In the genomic region with DNA sequence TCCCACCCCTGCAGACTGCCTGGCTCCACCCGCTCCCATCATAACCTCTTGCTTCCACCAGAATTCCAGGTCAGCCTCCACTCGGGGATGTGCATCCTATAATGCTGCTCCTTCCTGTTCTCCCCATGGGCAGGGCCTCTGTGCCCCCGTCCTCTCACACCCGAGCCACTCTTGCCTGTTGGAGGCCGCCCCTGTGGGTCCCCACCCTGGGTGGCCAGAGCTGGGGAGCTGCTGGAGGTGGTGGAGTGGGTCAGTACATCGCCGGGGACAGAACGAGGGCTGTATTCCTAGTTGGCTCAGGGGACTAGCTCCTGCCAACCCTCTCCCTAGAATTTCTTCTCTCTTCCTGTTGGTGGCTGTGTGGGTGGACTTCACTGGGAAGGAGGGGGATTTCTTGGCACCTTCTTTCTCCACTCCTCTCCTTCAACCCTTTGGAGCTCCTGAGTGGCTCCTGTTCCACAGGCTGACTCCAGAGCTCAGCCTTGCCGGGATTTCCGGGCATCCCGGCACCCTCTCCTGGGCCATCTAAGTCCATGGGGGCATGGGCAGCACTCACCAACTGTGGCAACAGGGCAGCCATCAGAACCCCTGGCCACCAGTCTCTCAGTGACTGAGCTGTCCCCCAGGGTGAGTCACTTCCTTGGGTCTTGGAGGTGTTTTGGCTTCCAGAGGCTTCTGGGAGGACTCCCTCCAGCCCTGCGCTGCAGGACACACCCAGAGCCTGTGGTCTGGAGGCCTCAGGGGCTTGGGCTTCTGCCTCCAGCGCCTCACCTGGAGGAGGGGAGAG, we compare ENCODE assay signal across 14 cellular contexts.
DNase-seq lines count a peak whose midpoint lies in the region; ATAC-seq and TF ChIP-seq lines count a peak whose summit lies in the region.
"Had no signal": no experiment of that assay in that cellular context is flagged by ENCODE, and none has a peak within 500 bp of the region (broad histone marks: within the 10 kb centered on the region; RNA-seq: fewer than 3 reads in every experiment).

No MANE protein-coding gene starts in this region.

- H2AFZ ChIP-seq in HCT116 (ENCODE audit: low read depth, low read length, poor library complexity, severe bottlenecking) = no peak overlapping the region
- H2AFZ ChIP-seq in osteoblast (ENCODE audit: low read length) = no peak overlapping the region

- POLR2A ChIA-PET in HCT116 (lab: Charles Lee) = interaction anchor here (0.5 to 1.2 kb wide), 3 partner anchors 40 to 309 kb away, joined by 3 to 4 read pairs (median 3); no protein-coding TSS in a partner anchor

- H3K4me1 ChIP-seq in HCT116 (ENCODE audit: control insufficient read depth in 1 of 2, insufficient read depth in 2 of 2, low read length in 2 of 2) (peaks cover 23 to 38% of the 10 kb centered on the region in 2 experiments), osteoblast (ENCODE audit: insufficient read depth, low read length) (peaks cover 24% of the 10 kb centered on the region)

- H3K4me2 ChIP-seq in HCT116 (ENCODE audit: low read length) (peak overlapping the region; percentile 72), osteoblast (ENCODE audit: insufficient read depth, low read length) (no peak overlapping the region)

- DNase-seq in AG08396 (ENCODE audit: low spot score) (peak; percentile 44), HCT116 (ENCODE audit: low read depth, low spot score) (peak; percentile 54), caudate nucleus (lab: John Stamatoyannopoulos, UW) (peak in 1 of 61 donors; percentile 29), osteoblast (ENCODE audit: insufficient read length, low spot score, missing footprints) (peak; percentile 91), NCI-H524 treated with DMSO at 0.1 percent for 48 hours (lab: John Stamatoyannopoulos, UW) (no peak), GF-D8 (lab: John Stamatoyannopoulos, UW) (no peak), NCI-H748 treated with DMSO at 0.1 percent for 48 hours (lab: John Stamatoyannopoulos, UW) (no peak)
- no peak for DNase-seq in stimulated activated naive CD4-positive, alpha-beta T cell treated with Interleukin-2 at 50 U/mL for 16 hours (lab: John Stamatoyannopoulos, UW)
- DNase-seq: activated T-cell treated with anti-CD3 and anti-CD28 coated beads, Interleukin-2, amount 50 U/mL, for 1 hour; glutamatergic neuron; left ventricle myocardium superior; NCI-H1092 treated with DMSO at 0.1 percent for 48 hours; T-helper 2 cell had no signal

- H3K4me3 ChIP-seq in HCT116 (replicated peaks in 1 of 2; ENCODE audit: low read depth in 1 of 2, low read length in 2 of 2) (peak overlapping the region in 1 of 2 experiments; percentile 34; a peak in 2 of 4 replicates), osteoblast (ENCODE audit: insufficient read depth, low read length) (no peak overlapping the region)

- H3K36me3 ChIP-seq in HCT116 (ENCODE audit: control insufficient read depth in 1 of 2, insufficient read depth in 2 of 2, low read length in 2 of 2) (no peaks in the 10 kb centered on the region), osteoblast (ENCODE audit: insufficient read depth, low read length) (peaks cover 65% of the 10 kb centered on the region)

- H3K79me2 ChIP-seq in HCT116 (ENCODE audit: insufficient read depth, low read length) (no peaks in the 10 kb centered on the region), osteoblast (ENCODE audit: insufficient read depth, low read length) (no peaks in the 10 kb centered on the region)

- no peak for TF ChIP-seq POLR2A in HCT116 (IDR thresholded peaks at IDR 0.05; ENCODE audit: borderline replicate concordance, extremely low read depth, insufficient read depth, insufficient read length)

- peak; percentile 36; the same call in 1 of the 2 replicates for TF ChIP-seq RAD21 in HCT116 (IDR thresholded peaks at IDR 0.05; ENCODE audit: low read depth)

- intact Hi-C loops in HCT116 (cut with micrococcal nuclease) = no loop called here

- RAD21 ChIA-PET in HCT116 (lab: Charles Lee; ENCODE audit: low non-redundant PET in 1 of 2, low total read pairs in 2 of 2, uncharacterized antibody in 2 of 2, unreplicated experiment in 2 of 2) = interaction anchor here in 1 of 2 experiments (1.0 kb wide), 1 partner anchor 319 kb away, joined by 3 read pairs; no protein-coding TSS in a partner anchor

- ATAC-seq in HCT116 = peak; percentile 85
- ATAC-seq: left ventricle myocardium superior had no signal

- peak overlapping the region; percentile 38 for H3K9ac ChIP-seq in HCT116 (ENCODE audit: low read length)

- no TSS peak for BruUV-seq in HCT116 (replicated peaks; lab: Mats Ljungman, UMichigan)

- H3K27me3 ChIP-seq in HCT116 (ENCODE audit: insufficient read depth, low read length) (no peaks in the 10 kb centered on the region), osteoblast (ENCODE audit: insufficient read depth, low read length) (no peaks in the 10 kb centered on the region)

- no peaks in the 10 kb centered on the region for H3K9me2 ChIP-seq in HCT116 (ENCODE audit: insufficient read depth)

- TF ChIP-seq CTCF in HCT116 (IDR thresholded peaks at IDR 0.05 in 2 of 3, conservative IDR thresholded peaks at IDR 0.05 in 1 of 3; ENCODE audit: borderline replicate concordance in 1 of 3, insufficient read depth in 1 of 3, low read depth in 2 of 3, low read length in 2 of 3) (no peak), osteoblast (IDR thresholded peaks at IDR 0.05; ENCODE audit: extremely low read depth, low read depth, low read length) (no peak)

- CTCF ChIA-PET in HCT116 (lab: Charles Lee) = interaction anchor here (1.2 to 1.4 kb wide), 2 partner anchors 34 to 320 kb away, joined by 3 to 6 read pairs; no protein-coding TSS in a partner anchor

- H3K27ac ChIP-seq in HCT116 (ENCODE audit: low read depth, low read length) = peak overlapping the region; percentile 28; the same call in 1 of the 2 replicates
- H3K27ac ChIP-seq in caudate nucleus (ENCODE audit: low read depth, low read length) = peak overlapping the region; percentile 97
- peak overlapping the region; percentile 47 for H3K27ac ChIP-seq in osteoblast (ENCODE audit: low read depth, low read length)
- H3K27ac ChIP-seq: HL-60 had no signal

- H4K20me1 ChIP-seq in HCT116 (ENCODE audit: insufficient read depth) = no peaks in the 10 kb centered on the region
- H4K20me1 ChIP-seq in osteoblast (ENCODE audit: insufficient read depth, low read length) = peaks cover 7% of the 10 kb centered on the region

- no peaks in the 10 kb centered on the region for H3K9me3 ChIP-seq in HCT116 (ENCODE audit: control insufficient read depth in 1 of 2, insufficient read depth in 1 of 2, low read depth in 1 of 2, low read length in 2 of 2)
- no peaks in the 10 kb centered on the region for H3K9me3 ChIP-seq in osteoblast (ENCODE audit: low read depth, low read length)

TF ChIP-seq in HCT116, 20 proteins besides CTCF, POLR2A, EP300 and RAD21:
- TF ChIP-seq YY1 (IDR thresholded peaks at IDR 0.05; ENCODE audit: extremely low read depth, insufficient replicate concordance, low read depth, low read length) = peak; percentile 44
- TF ChIP-seq JUND (IDR thresholded peaks at IDR 0.05) = peak; percentile 71
- TF ChIP-seq, protein P1, sequence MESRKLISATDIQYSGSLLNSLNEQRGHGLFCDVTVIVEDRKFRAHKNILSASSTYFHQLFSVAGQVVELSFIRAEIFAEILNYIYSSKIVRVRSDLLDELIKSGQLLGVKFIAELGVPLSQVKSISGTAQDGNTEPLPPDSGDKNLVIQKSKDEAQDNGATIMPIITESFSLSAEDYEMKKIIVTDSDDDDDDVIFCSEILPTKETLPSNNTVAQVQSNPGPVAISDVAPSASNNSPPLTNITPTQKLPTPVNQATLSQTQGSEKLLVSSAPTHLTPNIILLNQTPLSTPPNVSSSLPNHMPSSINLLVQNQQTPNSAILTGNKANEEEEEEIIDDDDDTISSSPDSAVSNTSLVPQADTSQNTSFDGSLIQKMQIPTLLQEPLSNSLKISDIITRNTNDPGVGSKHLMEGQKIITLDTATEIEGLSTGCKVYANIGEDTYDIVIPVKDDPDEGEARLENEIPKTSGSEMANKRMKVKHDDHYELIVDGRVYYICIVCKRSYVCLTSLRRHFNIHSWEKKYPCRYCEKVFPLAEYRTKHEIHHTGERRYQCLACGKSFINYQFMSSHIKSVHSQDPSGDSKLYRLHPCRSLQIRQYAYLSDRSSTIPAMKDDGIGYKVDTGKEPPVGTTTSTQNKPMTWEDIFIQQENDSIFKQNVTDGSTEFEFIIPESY (IDR thresholded peaks at IDR 0.05; ENCODE audit: extremely low read depth, insufficient replicate concordance, low read length) = no peak
- TF ChIP-seq FOSL1 (IDR thresholded peaks at IDR 0.05; ENCODE audit: low read depth) = no peak; the same call in none of the 2 replicates
- no peak; the same call in 1 of the 2 replicates for TF ChIP-seq EGR1 (IDR thresholded peaks at IDR 0.05; ENCODE audit: low read depth)
- TF ChIP-seq ELF1 (IDR thresholded peaks at IDR 0.05; ENCODE audit: borderline replicate concordance, low read depth) = no peak
- TF ChIP-seq, protein P2, sequence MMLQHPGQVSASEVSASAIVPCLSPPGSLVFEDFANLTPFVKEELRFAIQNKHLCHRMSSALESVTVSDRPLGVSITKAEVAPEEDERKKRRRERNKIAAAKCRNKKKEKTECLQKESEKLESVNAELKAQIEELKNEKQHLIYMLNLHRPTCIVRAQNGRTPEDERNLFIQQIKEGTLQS (IDR thresholded peaks at IDR 0.05) = no peak
- TF ChIP-seq SP1 (IDR thresholded peaks at IDR 0.05; ENCODE audit: low read depth) = peak; percentile 59
- TF ChIP-seq CEBPB (IDR thresholded peaks at IDR 0.05; ENCODE audit: low read depth) = no peak
- no peak for TF ChIP-seq ZNF274 (IDR thresholded peaks at IDR 0.05; ENCODE audit: low read depth, low read length)

Comparison
In these comparisons a context has a peak if more than half of its experiments do, and no peak if none do; other contexts are left out.
1. DNase-seq: peak in AG08396 (single experiment), HCT116 (single experiment) and osteoblast (single experiment); none in NCI-H524 treated with DMSO at 0.1 percent for 48 hours (single experiment), stimulated activated naive CD4-positive, alpha-beta T cell treated with Interleukin-2 at 50 U/mL for 16 hours (single experiment), GF-D8 (single experiment) and NCI-H748 treated with DMSO at 0.1 percent for 48 hours (single experiment).
2. H3K27ac ChIP-seq: peak in every context shown above with its lines; median percentile 97 in caudate nucleus; 47 in osteoblast; 28 in HCT116.